ENCODE assay signal across 12 cellular contexts in the genomic region with DNA sequence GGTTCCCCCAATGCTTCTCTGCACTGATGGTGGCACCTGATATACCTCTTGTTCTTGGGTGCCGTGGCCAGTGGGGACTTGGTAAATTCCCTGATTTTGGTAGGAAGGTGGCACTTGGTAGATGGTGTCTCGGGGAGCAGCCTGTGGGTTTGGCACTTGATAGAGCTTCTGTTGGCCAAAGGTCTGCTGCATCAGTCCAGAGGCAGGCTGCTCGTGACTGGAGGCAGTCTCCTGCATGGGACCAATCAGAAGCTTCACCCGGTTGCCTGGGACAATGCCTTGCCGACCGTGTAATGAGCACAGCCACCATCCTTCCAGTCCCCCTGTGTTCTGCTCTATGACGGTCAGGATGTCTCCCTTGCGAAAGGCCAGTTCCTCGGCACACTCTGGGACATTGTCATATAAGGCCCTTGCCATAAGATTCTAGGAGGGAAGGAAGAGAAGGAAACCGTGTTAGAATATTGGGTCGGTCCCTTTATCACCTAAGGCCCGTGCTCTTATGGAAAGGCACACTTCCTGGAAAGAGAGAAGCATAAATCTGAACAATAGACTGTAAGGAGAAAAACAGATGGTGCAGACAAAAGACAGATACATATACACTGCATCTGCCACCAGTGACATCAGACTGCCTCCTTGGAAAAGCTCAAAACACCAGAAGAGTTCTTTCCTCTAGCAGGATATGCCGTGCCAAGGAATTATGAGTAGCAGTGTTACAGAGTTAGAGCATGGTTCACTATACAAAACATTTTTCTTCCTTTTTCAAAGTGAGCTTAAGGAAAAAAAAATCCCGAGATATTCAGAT. TPM values are rescaled to one million over a fixed set of nuclear protein-coding genes. Genes with fewer than 3 reads are reported as not detected.
DNase-seq lines count a peak whose midpoint lies in the region; ATAC-seq and TF ChIP-seq lines count a peak whose summit lies in the region.
"Had no signal": no experiment of that assay in that cellular context is flagged by ENCODE, and none has a peak within 500 bp of the region (broad histone marks: within the 10 kb centered on the region; RNA-seq: fewer than 3 reads in every experiment).

No MANE protein-coding gene starts in this region.

- peak in 3 of 4 donors; percentile 9 to 28 (median 26) for ATAC-seq in psoas muscle

- peaks cover 4% of the 10 kb centered on the region; the same call in 1 of the 2 replicates for H3K36me3 ChIP-seq in ACC112 (ENCODE audit: insufficient read depth, low read length)
- H3K36me3 ChIP-seq in psoas muscle (ENCODE audit: insufficient read depth in 1 of 2, low read depth in 1 of 2), result peaks cover 0 to 8% of the 10 kb centered on the region in 2 donors
- H3K36me3 ChIP-seq: cardiac muscle cell had no signal

- TF ChIP-seq CTCF in fibroblast of the aortic adventitia (IDR thresholded peaks at IDR 0.05; ENCODE audit: insufficient read depth, low read length) (no peak), psoas muscle (IDR thresholded peaks at IDR 0.05) (no peak)

- peak; percentile 63 for DNase-seq in fibroblast of the aortic adventitia (ENCODE audit: low read depth)
- no peak for DNase-seq in psoas muscle
- DNase-seq in inferior parietal cortex (ENCODE audit: extremely low spot score), result no peak
- no peak for DNase-seq in A172 (ENCODE audit: low spot score)
- no peak for DNase-seq in head of caudate nucleus
- no peak for DNase-seq in Kasumi-1 (lab: John Stamatoyannopoulos, UW)
- DNase-seq: activated CD4-positive, alpha-beta T cell treated with anti-CD3 and anti-CD28 coated beads, Interleukin-2, amount 10 ng/mL, durations not matched to agents 24 days and 14 days; foreskin melanocyte; NCI-H1417 treated with DMSO at 0.1 percent for 48 hours had no signal

- H3K4me3 ChIP-seq in ACC112 (ENCODE audit: low read depth, low read length) (no peak overlapping the region), fibroblast of the aortic adventitia (ENCODE audit: low read depth, low read length) (no peak overlapping the region), psoas muscle (no peak overlapping the region)
- H3K4me3 ChIP-seq: cardiac muscle cell had no signal

- WGBS in adipose tissue, 3 donors, result 64 to 87% (median 69%) methylated on average over 14 of the region's 14 CpGs
- WGBS in psoas muscle, 3 donors, result 63 to 70% (median 65%) methylated on average over 14 of the region's 14 CpGs

- peaks cover 10% of the 10 kb centered on the region for H3K79me2 ChIP-seq in ACC112 (ENCODE audit: control insufficient read depth, insufficient read depth, low read length, unreplicated experiment)

- H3K4me1 ChIP-seq in ACC112 (ENCODE audit: control insufficient read depth, insufficient read depth, low read length, unreplicated experiment) (peaks cover 53% of the 10 kb centered on the region), psoas muscle (peaks cover 67% of the 10 kb centered on the region)

- no peaks in the 10 kb centered on the region for H3K9me3 ChIP-seq in psoas muscle

- H3K27me3 ChIP-seq in ACC112 (ENCODE audit: insufficient read depth, low read length) (no peaks in the 10 kb centered on the region), psoas muscle (ENCODE audit: insufficient read depth in 3 of 3, low read length in 2 of 3) (no peaks in the 10 kb centered on the region)
- H3K27me3 ChIP-seq: cardiac muscle cell had no signal

- H3K27ac ChIP-seq in ACC112 (ENCODE audit: low read depth, low read length) (peak overlapping the region; percentile 99), adipose tissue (ENCODE audit: low read depth, low read length) (peak overlapping the region; percentile 30), psoas muscle (peak overlapping the region; percentile 71)

- no peak overlapping the region for H2AFZ ChIP-seq in ACC112 (ENCODE audit: low read length, unreplicated experiment)

- intact Hi-C loops in psoas muscle (cut with DNase I) (no loop called here), head of caudate nucleus (cut with DNase I) (no loop called here)

RNA-seq across cellular contexts. Expression of a gene that starts 19.0 kb away (rescaled TPM):
- polyA plus RNA-seq in adipose tissue (10 to 100 TPM in 2 of 3 donors, 1 to 10 TPM in 1; 7.5 to 48.5 (median 25.4) TPM), psoas muscle (10 to 100 TPM in 1 of 3 donors, 1 to 10 TPM in 2; 9.0 to 11.0 (median 10.0) TPM)
- total RNA-seq in fibroblast of the aortic adventitia (ENCODE audit: low replicate concordance) (0.33 and 0.36 TPM in 2 replicates), psoas muscle (10 to 100 TPM; 11.2 to 15.7 (median 12.8) TPM)
- total RNA-seq in A172 (2014; rRNA removed; shearing (Covaris generic)), result 13.3 and 18.3 TPM in 2 replicates

Comparison
In these comparisons a context has a peak if more than half of its experiments do, and no peak if none do; other contexts are left out.
1. H3K27ac ChIP-seq: peak in every context shown above with its lines; median percentile 99 in ACC112; 71 in psoas muscle; 30 in adipose tissue.